In the genomic region with DNA sequence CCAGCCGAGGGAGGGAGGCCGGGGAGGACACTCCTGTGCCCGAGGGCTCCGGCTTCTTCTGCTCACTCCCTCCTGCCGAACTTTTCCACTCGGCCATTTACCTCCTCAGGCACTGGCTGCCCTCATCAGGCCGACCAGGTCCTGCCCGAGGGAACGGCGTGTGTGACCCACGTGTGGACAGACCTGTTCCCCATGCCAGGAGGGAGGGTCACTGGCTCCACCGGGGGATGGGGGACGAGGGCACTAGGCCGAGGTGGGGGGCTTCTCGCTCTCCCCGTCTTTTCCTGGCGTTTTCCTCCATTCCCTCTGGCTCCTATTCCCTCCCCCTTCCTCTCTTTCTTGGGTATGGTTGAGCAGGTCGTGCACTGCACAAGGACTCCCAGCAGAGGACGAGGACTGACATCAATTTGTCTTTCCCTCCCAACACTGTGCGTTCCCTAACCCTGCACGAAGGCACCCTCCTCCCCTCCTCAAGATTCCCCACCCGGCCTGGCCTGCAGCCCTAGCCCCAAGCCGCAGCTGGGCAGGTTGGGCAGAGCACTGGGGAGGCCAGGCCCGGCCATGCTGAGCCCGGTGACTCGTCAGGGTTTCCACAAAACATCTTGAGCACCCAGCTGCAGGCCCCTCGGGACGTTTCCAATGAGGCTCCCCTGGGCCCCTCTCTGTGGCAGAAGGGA, we compare ENCODE assay signal across 8 cellular contexts. TPM values are rescaled to one million over a fixed set of nuclear protein-coding genes. Genes with fewer than 3 reads are reported as not detected.
DNase-seq lines count a peak whose midpoint lies in the region; ATAC-seq lines count a peak whose summit lies in the region.

No MANE protein-coding gene starts in this region.

- H3K4me1 Mint-ChIP-seq in activated T-cell treated with anti-CD3 and anti-CD28 coated beads, Interleukin-2, amount 50 U/mL, for 72 hours (ENCODE audit: low read depth): peaks cover 45% of the 10 kb centered on the region
- H3K4me1 Mint-ChIP-seq in immature natural killer cell: peaks cover 29 to 41% of the 10 kb centered on the region in 2 donors

- peak overlapping the region; percentile 26 for H3K27ac Mint-ChIP-seq in activated T-cell treated with anti-CD3 and anti-CD28 coated beads, Interleukin-2, amount 50 U/mL, for 72 hours
- peak overlapping the region; percentile 85 to 97 (median 92) for H3K27ac Mint-ChIP-seq in immature natural killer cell

- intact Hi-C loops in head of caudate nucleus (cut with DNase I): no loop called here

- H3K27me3 Mint-ChIP-seq in activated T-cell treated with anti-CD3 and anti-CD28 coated beads, Interleukin-2, amount 50 U/mL, for 72 hours (ENCODE audit: low read depth): peaks cover 19% of the 10 kb centered on the region
- peaks cover 29 to 42% (median 32%) of the 10 kb centered on the region in 3 donors for H3K27me3 Mint-ChIP-seq in immature natural killer cell (ENCODE audit: low read depth in 3 of 3)

- ATAC-seq in activated T-cell treated with anti-CD3 and anti-CD28 coated beads, Interleukin-2, amount 50 U/mL, for 72 hours (replicated peaks in 1 of 2): no peak
- ATAC-seq in HG02571 (IDR thresholded peaks at IDR 0.05; ENCODE audit: unreplicated experiment): no peak

- peak; percentile 20 for DNase-seq in stimulated activated CD4-positive, alpha-beta T cell treated with anti-CD3 and anti-CD28 coated beads, Interleukin-15, amount 100 ng/mL, for 24 hours
- DNase-seq in stimulated activated CD4-positive, alpha-beta T cell treated with anti-CD3 and anti-CD28 coated beads, Interleukin-2, amount 100 ng/mL, for 48 hours: no peak
- no peak for DNase-seq in activated T-cell treated with anti-CD3 and anti-CD28 coated beads, Interleukin-2, amount 50 U/mL, for 72 hours
- DNase-seq in immature natural killer cell (no peak), CD1c-positive myeloid dendritic cell (ENCODE audit: extremely low spot score) (no peak), head of caudate nucleus (no peak), NCI-H187 (lab: John Stamatoyannopoulos, UW) (no peak)

- H3K9me3 Mint-ChIP-seq in activated T-cell treated with anti-CD3 and anti-CD28 coated beads, Interleukin-2, amount 50 U/mL, for 72 hours: no peaks in the 10 kb centered on the region
- H3K9me3 Mint-ChIP-seq in immature natural killer cell: peaks cover 0 to 8% (median 6%) of the 10 kb centered on the region in 6 donors

- H3K36me3 Mint-ChIP-seq in activated T-cell treated with anti-CD3 and anti-CD28 coated beads, Interleukin-2, amount 50 U/mL, for 72 hours (ENCODE audit: insufficient read depth in 2 of 2): peaks cover 2 to 7% of the 10 kb centered on the region in 2 donors
- peaks cover 4 to 7% (median 4%) of the 10 kb centered on the region in 3 donors for H3K36me3 Mint-ChIP-seq in immature natural killer cell

- H3K4me3 Mint-ChIP-seq in activated T-cell treated with anti-CD3 and anti-CD28 coated beads, Interleukin-2, amount 50 U/mL, for 72 hours: peak overlapping the region; percentile 80 to 83
- peak overlapping the region; percentile 74 to 83 (median 80) for H3K4me3 Mint-ChIP-seq in immature natural killer cell

RNA-seq across cellular contexts. Expression of a gene that starts 3.2 kb away (rescaled TPM):
- under 1 TPM in 1 of 2 donors, not detected in 1; 0.41 TPM for total RNA-seq in activated T-cell treated with anti-CD3 and anti-CD28 coated beads, Interleukin-2, amount 50 U/mL, for 72 hours
- under 1 TPM in 2 of 3 donors, not detected in 1; 0.64 to 0.80 TPM for polyA plus RNA-seq in immature natural killer cell

RNA-seq across cellular contexts. Expression of a gene that starts 15.7 kb away (rescaled TPM):
- 100 to 1,000 TPM; 199 to 318 TPM for total RNA-seq in activated T-cell treated with anti-CD3 and anti-CD28 coated beads, Interleukin-2, amount 50 U/mL, for 72 hours
- 1,000 to 10,000 TPM; 2,079 to 2,787 (median 2,690) TPM for polyA plus RNA-seq in immature natural killer cell

RNA-seq across cellular contexts. Expression of a gene that starts 27.8 kb away (rescaled TPM):
- total RNA-seq in activated T-cell treated with anti-CD3 and anti-CD28 coated beads, Interleukin-2, amount 50 U/mL, for 72 hours: 10 to 100 TPM; 64.5 to 80.5 TPM
- polyA plus RNA-seq in immature natural killer cell: 10 to 100 TPM; 79.4 to 96.6 (median 87.6) TPM

RNA-seq across cellular contexts. Expression of a gene that starts 51.2 kb away (rescaled TPM):
- total RNA-seq in activated T-cell treated with anti-CD3 and anti-CD28 coated beads, Interleukin-2, amount 50 U/mL, for 72 hours: 10 to 100 TPM in 1 of 2 donors, 1 to 10 TPM in 1; 8.4 to 10.5 TPM
- 10 to 100 TPM in 2 of 3 donors, 1 to 10 TPM in 1; 9.0 to 12.4 (median 11.7) TPM for polyA plus RNA-seq in immature natural killer cell
